In the genomic region with DNA sequence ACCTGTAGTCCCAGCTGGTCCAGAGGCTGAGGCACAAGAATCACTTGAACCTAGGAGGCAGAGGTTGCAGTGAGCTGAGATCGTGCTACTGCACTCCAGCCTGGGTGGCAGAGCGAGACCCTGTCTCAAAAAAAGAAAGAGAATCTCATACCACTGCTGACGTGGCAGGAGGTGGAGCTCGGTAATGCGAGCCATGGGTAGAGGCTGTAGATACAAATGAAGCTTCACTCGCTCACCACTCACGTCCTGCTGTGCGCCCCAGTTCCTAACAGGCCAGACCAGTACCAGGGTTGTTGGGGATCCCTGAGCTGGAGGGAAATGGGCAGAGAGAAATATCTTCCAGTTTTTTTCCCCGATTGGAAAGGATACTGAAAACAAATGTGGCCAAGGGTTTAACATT, we compare ENCODE assay signal across 27 cellular contexts. TPM values are rescaled to one million over a fixed set of nuclear protein-coding genes. Genes with fewer than 3 reads are reported as not detected.
"Had no signal": no experiment of that assay in that cellular context is flagged by ENCODE, and none has a peak within 500 bp of the region (broad histone marks: within the 10 kb centered on the region; RNA-seq: fewer than 3 reads in every experiment).

No MANE protein-coding gene starts in this region.

- H3K9me3 Mint-ChIP-seq: activated CD4-positive, alpha-beta memory T cell treated with anti-CD3 and anti-CD28 coated beads, Interleukin-2, amount 10 ng/mL, durations not matched to agents 7 days and 5 days; activated naive CD4-positive, alpha-beta T cell treated with anti-CD3 and anti-CD28 coated beads for 36 hours; activated T-helper 17 cell treated with anti-CD3 and anti-CD28 coated beads, Interleukin-2, amount 50 U/mL, for 72 hours had no signal

- H3K4me3 ChIP-seq: cardiac muscle cell, SJCRH30 had no signal

- ATAC-seq: activated CD4-positive, alpha-beta T cell treated with anti-CD3 and anti-CD28 coated beads for 36 hours; activated T-helper 17 cell treated with anti-CD3 and anti-CD28 coated beads, Interleukin-2, amount 50 U/mL, for 72 hours had no signal

- H3K36me3 ChIP-seq: cardiac muscle cell had no signal

- H3K27ac ChIP-seq: cardiac muscle cell, SJCRH30, VCaP had no signal

- DNase-seq: activated CD4-positive, alpha-beta memory T cell treated with anti-CD3 and anti-CD28 coated beads, Interleukin-2, amount 10 ng/mL, durations not matched to agents 7 days and 5 days; activated CD4-positive, alpha-beta T cell treated with anti-CD3 and anti-CD28 coated beads for 36 hours; activated CD4-positive, alpha-beta T cell treated with anti-CD3 and anti-CD28 coated beads, Interleukin-2, amount 50 U/mL, for 1 hour; activated gamma-delta T cell; activated naive CD4-positive, alpha-beta T cell treated with anti-CD3 and anti-CD28 coated beads for 36 hours; activated T-cell treated with anti-CD3 and anti-CD28 coated beads for 4 hours; activated T-cell treated with anti-CD3 and anti-CD28 coated beads, Interleukin-2, amount 50 U/mL, for 48 hours; amygdala; MM.1S; NCI-H1105; NCI-H1436; NCI-H1694 treated with DMSO at 0.1 percent for 48 hours; NCI-H2029 treated with DMSO at 0.1 percent for 48 hours; NCI-H345; NCI-H510A; NCI-H526 treated with DMSO at 0.1 percent for 48 hours; NCI-H82; Right ventricle myocardium superior; SJCRH30; SK-N-SH; T-helper 1 cell had no signal

- H3K4me1 ChIP-seq: SJCRH30 had no signal

- H3K27me3 Mint-ChIP-seq: activated naive CD8-positive, alpha-beta T cell; brain had no signal

- H3K36me3 Mint-ChIP-seq: activated naive CD8-positive, alpha-beta T cell; brain had no signal

- H3K4me3 Mint-ChIP-seq: activated CD4-positive, alpha-beta memory T cell treated with anti-CD3 and anti-CD28 coated beads, Interleukin-2, amount 10 ng/mL, durations not matched to agents 7 days and 5 days; activated CD4-positive, alpha-beta T cell treated with anti-CD3 and anti-CD28 coated beads for 36 hours; activated naive CD4-positive, alpha-beta T cell treated with anti-CD3 and anti-CD28 coated beads for 36 hours; activated naive CD8-positive, alpha-beta T cell; activated T-helper 17 cell treated with anti-CD3 and anti-CD28 coated beads, Interleukin-2, amount 50 U/mL, for 72 hours; brain had no signal

- H3K9me3 ChIP-seq: SJCRH30, SK-N-SH had no signal

- H3K27ac Mint-ChIP-seq: activated CD4-positive, alpha-beta memory T cell treated with anti-CD3 and anti-CD28 coated beads, Interleukin-2, amount 10 ng/mL, durations not matched to agents 7 days and 5 days; activated CD4-positive, alpha-beta T cell treated with anti-CD3 and anti-CD28 coated beads for 36 hours; activated naive CD4-positive, alpha-beta T cell treated with anti-CD3 and anti-CD28 coated beads for 36 hours; activated naive CD8-positive, alpha-beta T cell; activated T-helper 17 cell treated with anti-CD3 and anti-CD28 coated beads, Interleukin-2, amount 50 U/mL, for 72 hours; brain had no signal

- H3K27me3 ChIP-seq: cardiac muscle cell, SJCRH30 had no signal

- H3K9me2 ChIP-seq: SK-N-SH had no signal

- H3K4me2 ChIP-seq: SK-N-SH had no signal

RNA-seq across cellular contexts. Expression of a gene that starts 44.3 kb away (rescaled TPM):
- total RNA-seq: OCI-LY7 had no signal
